12 cellular contexts compared by ENCODE assay signal in the genomic region with DNA sequence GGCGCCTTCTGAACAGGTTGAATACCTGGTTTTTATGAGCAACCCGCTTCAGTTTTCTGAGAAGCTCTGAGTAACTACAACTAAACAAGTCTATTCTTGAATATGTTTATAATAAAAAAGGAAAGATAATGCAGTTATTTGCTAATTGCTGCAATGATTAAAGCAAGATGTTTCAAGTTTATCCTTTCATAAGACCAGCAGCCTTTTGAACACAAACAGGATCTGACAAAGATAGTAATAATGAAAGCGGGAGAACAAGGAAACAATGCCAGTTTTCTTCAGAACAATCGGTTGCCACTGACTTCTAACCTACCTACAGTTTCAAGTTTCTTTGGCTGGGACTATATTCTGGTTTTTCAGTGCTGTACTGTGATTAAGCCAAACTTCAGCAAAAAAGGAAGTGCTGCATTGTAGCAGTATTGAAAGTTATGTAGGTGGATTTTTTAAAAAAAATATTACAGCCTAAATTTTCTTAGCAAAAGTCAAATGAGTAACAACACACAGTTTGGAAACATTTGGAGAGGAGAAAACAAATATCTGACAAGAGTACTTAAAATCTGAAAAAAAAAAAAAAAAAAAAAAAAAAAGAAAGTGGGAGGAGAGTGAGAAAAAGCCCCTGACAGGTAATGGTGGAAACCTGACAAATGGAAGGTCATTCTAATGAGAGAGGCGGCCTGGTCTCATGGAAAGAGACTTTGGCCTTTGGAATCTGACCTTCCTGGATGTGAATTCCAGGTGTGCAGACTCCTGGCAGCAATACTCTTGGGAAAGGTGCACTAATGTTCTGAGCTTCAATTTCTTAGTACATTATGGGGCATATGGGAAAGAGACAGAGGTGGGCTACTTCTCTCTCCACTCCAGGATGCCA. TPM values are rescaled to one million over a fixed set of nuclear protein-coding genes. Genes with fewer than 3 reads are reported as not detected.
DNase-seq lines count a peak whose midpoint lies in the region; ATAC-seq and TF ChIP-seq lines count a peak whose summit lies in the region.
"Had no signal": no experiment of that assay in that cellular context is flagged by ENCODE, and none has a peak within 500 bp of the region (broad histone marks: within the 10 kb centered on the region; RNA-seq: fewer than 3 reads in every experiment).

No MANE protein-coding gene starts in this region.

- H4K20me1 ChIP-seq in KMS-11 (ENCODE audit: insufficient read depth) (no peaks in the 10 kb centered on the region), smooth muscle cell (ENCODE audit: low read depth) (no peaks in the 10 kb centered on the region)

- H3K4me1 ChIP-seq in KMS-11 (ENCODE audit: low read depth, poor library complexity, severe bottlenecking) (peaks cover 58% of the 10 kb centered on the region), smooth muscle cell (ENCODE audit: low read depth) (peaks cover 20% of the 10 kb centered on the region)

- no peaks in the 10 kb centered on the region for H3K79me2 ChIP-seq in KMS-11 (ENCODE audit: insufficient read depth, low read depth)
- no peaks in the 10 kb centered on the region for H3K79me2 ChIP-seq in smooth muscle cell (ENCODE audit: low read depth)

- H3K4me2 ChIP-seq in KMS-11 (peak overlapping the region; percentile 79), smooth muscle cell (peak overlapping the region; percentile 20)

- H3K27me3 ChIP-seq in KMS-11 (ENCODE audit: insufficient read depth, low read depth): no peaks in the 10 kb centered on the region
- H3K27me3 ChIP-seq in smooth muscle cell (ENCODE audit: low read depth): no peaks in the 10 kb centered on the region

- H3F3A ChIP-seq in smooth muscle cell (ENCODE audit: low read depth): no peaks in the 10 kb centered on the region

- no peak overlapping the region for H3K4me3 ChIP-seq in KMS-11 (IDR thresholded peaks at IDR 0.05; ENCODE audit: insufficient read depth, low read depth, low read length)
- H3K4me3 ChIP-seq in smooth muscle cell: no peak overlapping the region

- H2AFZ ChIP-seq in KMS-11 (ENCODE audit: low read depth): peak overlapping the region; percentile 71
- H2AFZ ChIP-seq in smooth muscle cell (ENCODE audit: low read depth): no peak overlapping the region

- ATAC-seq in GM18519 (IDR thresholded peaks at IDR 0.05; ENCODE audit: low FRiP score, unreplicated experiment) (peak; percentile 41), esophagus mucosa (peak; percentile 57), HG03135 (IDR thresholded peaks at IDR 0.05; ENCODE audit: unreplicated experiment) (no peak)

- H3K9me3 ChIP-seq in smooth muscle cell (replicated peaks; ENCODE audit: low read depth): no peaks in the 10 kb centered on the region

- WGBS in smooth muscle cell (ENCODE audit: low lambda C conversion rate): 61% methylated on average over 5 of the region's 5 CpGs

- H3K36me3 ChIP-seq in KMS-11 (ENCODE audit: insufficient read depth) (no peaks in the 10 kb centered on the region), smooth muscle cell (ENCODE audit: low read depth) (no peaks in the 10 kb centered on the region)

- H3K9ac ChIP-seq in KMS-11 (peak overlapping the region; percentile 60), smooth muscle cell (ENCODE audit: low read depth) (no peak overlapping the region)

- DNase-seq in smooth muscle cell (lab: John Stamatoyannopoulos, UW; ENCODE audit: unreplicated experiment) (no peak), SIG-M5 (lab: John Stamatoyannopoulos, UW) (no peak), NOMO-1 (lab: John Stamatoyannopoulos, UW; ENCODE audit: unreplicated experiment in 2 of 2) (no peak)
- DNase-seq: KBM-7; naive B cell; NCI-H446; stimulated activated naive CD4-positive, alpha-beta T cell; T-helper 1 cell had no signal

- H3K27ac ChIP-seq in KMS-11 (peak overlapping the region; percentile 88), smooth muscle cell (ENCODE audit: low read depth) (peak overlapping the region; percentile 68)

- TF ChIP-seq CTCF in KMS-11 (conservative IDR thresholded peaks at IDR 0.05; ENCODE audit: low read depth, low read length) (no peak), smooth muscle cell (IDR thresholded peaks at IDR 0.05; ENCODE audit: borderline replicate concordance, insufficient read depth, poor library complexity, severe bottlenecking) (no peak)

RNA-seq across cellular contexts. Expression of a gene that starts 11.4 kb away (rescaled TPM):
- total RNA-seq in esophagus mucosa: 15.5 TPM
- 14.7 and 21.9 TPM in 2 replicates for total RNA-seq in smooth muscle cell
- 4.2 and 12.9 TPM in 2 replicates for polyA plus RNA-seq in smooth muscle cell
